ENCODE assay signal across 9 cellular contexts in the genomic region with DNA sequence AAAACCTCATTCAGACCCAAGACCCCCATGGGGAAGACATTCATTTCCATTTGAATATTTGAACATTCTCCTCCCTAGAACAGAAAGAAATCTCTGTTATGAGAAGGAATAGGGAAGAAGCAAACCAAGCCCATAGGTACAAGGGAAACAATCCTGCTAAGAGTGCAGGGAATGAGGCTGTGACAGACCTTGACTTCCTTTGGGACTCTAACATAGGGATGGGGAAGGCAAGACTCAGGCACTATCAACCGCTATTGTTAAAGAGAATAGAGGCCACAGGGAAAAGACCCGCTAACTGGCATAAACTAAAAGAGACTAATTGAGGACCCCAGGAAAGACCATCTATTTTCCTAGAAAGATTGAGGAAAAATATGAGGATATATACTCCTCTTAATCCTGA.
"Had no signal": no experiment of that assay in that cellular context is flagged by ENCODE, and none has a peak within 500 bp of the region (broad histone marks: within the 10 kb centered on the region; RNA-seq: fewer than 3 reads in every experiment).

No MANE protein-coding gene starts in this region.

- FAIRE-seq: HTR-8/SVneo, K562 had no signal

- H3K27ac ChIP-seq: GM23248 had no signal

- H3K9me3 ChIP-seq: HAP-1 had no signal

- H2AFZ ChIP-seq: GM23248 had no signal

- H3K27ac Mint-ChIP-seq: HFFc6 had no signal

- DNase-seq: GM23248, H7, HFFc6, IMR-90, KG1 had no signal

- H3K4me3 Mint-ChIP-seq: HFFc6 had no signal

- H3K36me3 ChIP-seq: HAP-1 had no signal

- H3K9ac ChIP-seq: GM23248 had no signal

- ATAC-seq: HCT116, K562 had no signal

- H3K4me3 ChIP-seq: GM23248, HAP-1, K562 had no signal

- H3K4me1 ChIP-seq: HAP-1 had no signal
